In the genomic region with DNA sequence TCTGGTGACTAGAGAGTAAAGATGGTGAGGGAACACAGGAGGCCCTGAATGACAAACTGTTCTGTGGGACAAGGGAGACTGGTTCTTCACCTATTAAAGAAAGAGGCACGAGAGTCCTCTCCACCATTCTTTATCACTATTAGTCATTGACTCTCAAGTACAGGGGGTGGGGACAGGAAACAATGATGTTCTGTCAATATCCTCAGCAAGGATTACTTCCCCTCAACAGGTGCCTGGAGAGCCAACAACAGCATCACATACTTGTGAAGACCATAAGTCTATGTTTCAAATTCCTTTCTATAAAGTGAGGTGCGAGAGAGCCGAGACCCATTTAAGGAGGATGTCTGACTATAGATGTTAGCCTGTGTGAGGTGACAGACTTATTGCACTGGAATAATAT, we compare ENCODE assay signal across 19 cellular contexts.
DNase-seq lines count a peak whose midpoint lies in the region; ATAC-seq and TF ChIP-seq lines count a peak whose summit lies in the region.
"Had no signal": no experiment of that assay in that cellular context is flagged by ENCODE, and none has a peak within 500 bp of the region (broad histone marks: within the 10 kb centered on the region; RNA-seq: fewer than 3 reads in every experiment).

No MANE protein-coding gene starts in this region.

- TF ChIP-seq CTCF in foreskin keratinocyte (conservative IDR thresholded peaks at IDR 0.05) (no peak), hepatocyte (IDR thresholded peaks at IDR 0.05; ENCODE audit: poor library complexity) (no peak)

- H3K4me2 ChIP-seq in hepatocyte = no peak overlapping the region

- no peaks in the 10 kb centered on the region for H3K79me2 ChIP-seq in hepatocyte
- H3K79me2 ChIP-seq: parathyroid adenoma had no signal

- no peaks in the 10 kb centered on the region for H3K27me3 ChIP-seq in foreskin keratinocyte
- H3K27me3 ChIP-seq in hepatocyte = no peaks in the 10 kb centered on the region
- H3K27me3 ChIP-seq: esophagus muscularis mucosa, spleen had no signal

- ATAC-seq in GM18502 (IDR thresholded peaks at IDR 0.05; ENCODE audit: poor library complexity, unreplicated experiment) = peak; percentile 67
- peak; percentile 64 for ATAC-seq in HG02610 (IDR thresholded peaks at IDR 0.05; ENCODE audit: unreplicated experiment)
- no peak for ATAC-seq in foreskin keratinocyte
- ATAC-seq: activated T-cell treated with anti-CD3 and anti-CD28 coated beads, Interleukin-2, amount 50 U/mL, for 4 hours had no signal

- no peaks in the 10 kb centered on the region for H3K9me2 ChIP-seq in hepatocyte (replicated peaks; ENCODE audit: insufficient read depth)

- H3K9me3 ChIP-seq in hepatocyte (ENCODE audit: low read depth) = no peaks in the 10 kb centered on the region
- H3K9me3 ChIP-seq: adrenal gland, esophagus muscularis mucosa, spleen had no signal

- H3K4me1 ChIP-seq in foreskin keratinocyte (peaks cover 24% of the 10 kb centered on the region), hepatocyte (ENCODE audit: insufficient read depth) (peaks cover 3% of the 10 kb centered on the region)
- H3K4me1 ChIP-seq: parathyroid adenoma had no signal

- H3K36me3 ChIP-seq in hepatocyte (replicated peaks; ENCODE audit: insufficient read depth, low read depth) = no peaks in the 10 kb centered on the region
- H3K36me3 ChIP-seq: adrenal gland, esophagus muscularis mucosa, spleen had no signal

- 90% methylated on average over 3 of the region's 3 CpGs for WGBS in hepatocyte (ENCODE audit: low lambda C conversion rate, missing lambda C conversion rate)

- no peaks in the 10 kb centered on the region for H4K20me1 ChIP-seq in hepatocyte (ENCODE audit: insufficient read depth, poor library complexity, severe bottlenecking)

- no peak overlapping the region for H3K27ac ChIP-seq in foreskin keratinocyte
- H3K27ac ChIP-seq in hepatocyte = no peak overlapping the region
- H3K27ac ChIP-seq: adrenal gland, coronary artery, esophagus muscularis mucosa, parathyroid adenoma, RWPE1 had no signal

- no peak overlapping the region for H3K4me3 ChIP-seq in hepatocyte
- H3K4me3 ChIP-seq: adrenal gland, coronary artery, esophagus muscularis mucosa, spleen had no signal

- no peak overlapping the region for H2AFZ ChIP-seq in hepatocyte
- H2AFZ ChIP-seq: parathyroid adenoma had no signal

- DNase-seq in DMS53 treated with DMSO at 0.1 percent for 48 hours (lab: John Stamatoyannopoulos, UW; ENCODE audit: unreplicated experiment) (peak; percentile 61), dermis blood vessel endothelial cell (peak; percentile 64), foreskin keratinocyte (no peak), germinal center (ENCODE audit: low spot score) (no peak), NCI-H526 (lab: John Stamatoyannopoulos, UW) (no peak), hepatocyte (ENCODE audit: low spot score) (no peak)
- DNase-seq: activated T-cell treated with anti-CD3 and anti-CD28 coated beads, Interleukin-2, amount 50 U/mL, for 4 hours; AML-193; NCI-H187; NCI-H774; spleen; substantia nigra had no signal

Comparison
In these comparisons a context has a peak if more than half of its experiments do, and no peak if none do; other contexts are left out.
1. DNase-seq: peak in DMS53 treated with DMSO at 0.1 percent for 48 hours (single experiment) and dermis blood vessel endothelial cell (single experiment); none in foreskin keratinocyte (0 of 2), germinal center (single experiment), NCI-H526 (0 of 2) and hepatocyte (single experiment).